In the genomic region with DNA sequence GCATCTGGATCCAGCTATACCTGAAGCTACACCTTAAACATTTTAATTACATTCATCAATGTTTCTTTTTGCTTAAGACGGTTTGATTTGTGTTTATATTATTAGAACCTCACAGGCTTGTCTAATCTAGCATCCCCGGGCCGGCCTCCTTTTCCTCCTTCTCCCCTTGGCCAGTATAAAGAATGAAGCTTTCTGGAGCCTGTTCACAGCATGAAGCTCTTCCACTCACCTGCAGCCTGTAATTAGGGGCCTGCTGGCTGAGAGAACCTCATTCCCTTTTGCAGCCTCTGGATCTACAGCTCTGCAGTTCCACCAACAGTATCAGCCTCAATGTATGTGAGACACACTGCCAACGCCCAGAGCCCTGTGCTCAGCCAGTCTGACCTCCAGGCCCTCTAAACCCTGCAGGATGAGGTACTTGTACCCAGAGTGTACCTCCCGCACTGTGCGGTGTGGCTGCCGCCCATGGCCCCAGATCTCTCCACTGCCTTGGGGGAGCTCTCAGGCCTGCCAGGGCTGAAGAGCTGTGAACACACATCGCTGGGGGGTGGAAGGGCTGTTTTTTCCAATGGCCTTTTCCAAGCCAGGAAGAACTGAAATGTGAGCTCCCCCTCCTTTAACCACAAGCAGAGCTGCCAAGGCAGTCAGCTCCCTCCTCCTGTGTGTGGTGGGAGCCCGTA, we compare ENCODE assay signal across 11 cellular contexts.
A peak's percentile ranks its signal among the peaks of the same experiment; 100 is the strongest.
DNase-seq lines count a peak whose midpoint lies in the region; ATAC-seq and TF ChIP-seq lines count a peak whose summit lies in the region.
"Had no signal": no experiment of that assay in that cellular context is flagged by ENCODE, and none has a peak within 500 bp of the region (broad histone marks: within the 10 kb centered on the region; RNA-seq: fewer than 3 reads in every experiment).

No MANE protein-coding gene starts in this region.

- H3K27ac ChIP-seq in SK-N-SH (ENCODE audit: low read depth in 2 of 2, low read length in 1 of 2): peak overlapping the region; percentile 44 to 94; a peak in 3 of 4 replicates
- H3K27ac ChIP-seq in hepatocyte: peak overlapping the region; percentile 81
- peak overlapping the region; percentile 61 for H3K27ac ChIP-seq in vagina
- H3K27ac ChIP-seq: tibial artery had no signal

- H3K9ac ChIP-seq in SK-N-SH: no peak overlapping the region

- H3K36me3 Mint-ChIP-seq in Calu3 (ENCODE audit: insufficient read depth, unreplicated experiment): peaks cover 9% of the 10 kb centered on the region

- H3K4me1 ChIP-seq in SK-N-SH (ENCODE audit: control insufficient read depth in 1 of 2, insufficient read depth in 2 of 2, low read depth in 1 of 2, low read length in 1 of 2): peaks cover 8 to 80% of the 10 kb centered on the region in 2 experiments; a peak in 3 of 4 replicates
- H3K4me1 ChIP-seq in hepatocyte (ENCODE audit: insufficient read depth): peaks cover 27% of the 10 kb centered on the region
- H3K4me1 ChIP-seq in vagina: peaks cover 40% of the 10 kb centered on the region
- H3K4me1 ChIP-seq: tibial artery had no signal

- H3K9me3 Mint-ChIP-seq in Calu3 (ENCODE audit: low read depth, unreplicated experiment): no peaks in the 10 kb centered on the region
- H3K9me3 Mint-ChIP-seq: T-helper 1 cell treated with Interleukin-12 subunit alpha and Interleukin-12 subunit beta and Interleukin-4 antibody, amounts not matched to agents 30 μg/mL and 1 μg/mL, for 36 hours had no signal

- H3K4me3 ChIP-seq in SK-N-SH (ENCODE audit: low read depth in 2 of 2, low read length in 1 of 2): no peak overlapping the region
- H3K4me3 ChIP-seq in hepatocyte: no peak overlapping the region
- H3K4me3 ChIP-seq in vagina: no peak overlapping the region
- H3K4me3 ChIP-seq: tibial artery had no signal

- no peak for TF ChIP-seq RAD21 in SK-N-SH (IDR thresholded peaks at IDR 0.05; ENCODE audit: low read length)

- H3K9me2 ChIP-seq in SK-N-SH: no peaks in the 10 kb centered on the region
- no peaks in the 10 kb centered on the region for H3K9me2 ChIP-seq in hepatocyte (replicated peaks; ENCODE audit: insufficient read depth)

- H4K20me1 ChIP-seq in SK-N-SH (ENCODE audit: insufficient read depth): no peaks in the 10 kb centered on the region
- no peaks in the 10 kb centered on the region for H4K20me1 ChIP-seq in hepatocyte (ENCODE audit: insufficient read depth, poor library complexity, severe bottlenecking)

- TF ChIP-seq POLR2A in vagina (IDR thresholded peaks at IDR 0.05): no peak

- H2AFZ ChIP-seq in SK-N-SH (ENCODE audit: low read depth) (no peak overlapping the region), hepatocyte (no peak overlapping the region)

- no TSS peak for BruUV-seq in Calu3 (replicated peaks; lab: Mats Ljungman, UMichigan)

- H3K79me2 ChIP-seq in SK-N-SH (ENCODE audit: insufficient read depth) (no peaks in the 10 kb centered on the region), hepatocyte (no peaks in the 10 kb centered on the region)

- WGBS in SK-N-SH (ENCODE audit: low lambda C conversion rate): 78% methylated on average over 7 of the region's 9 CpGs
- 60% methylated on average over 9 of the region's 9 CpGs for WGBS in hepatocyte (ENCODE audit: low lambda C conversion rate, missing lambda C conversion rate)

- peak in 1 of 2 experiments; percentile 68; a peak in 1 of 4 replicates for TF ChIP-seq EP300 in SK-N-SH (IDR thresholded peaks at IDR 0.05; ENCODE audit: borderline replicate concordance in 1 of 2, low read depth in 1 of 2, low read length in 1 of 2)

- no peak for ATAC-seq in Right ventricle myocardium inferior
- no peak for ATAC-seq in left cardiac atrium
- ATAC-seq in GM21526 (IDR thresholded peaks at IDR 0.05; ENCODE audit: low FRiP score, unreplicated experiment): no peak

- POLR2A ChIA-PET in SK-N-SH (lab: Yijun Ruan, JAX): no interaction called here

- intact Hi-C loops in Right ventricle myocardium inferior (cut with DNase I): no loop called here
- intact Hi-C loops in left cardiac atrium (cut with DNase I): no loop called here
- intact Hi-C loops in vagina (cut with DNase I): no loop called here
- intact Hi-C loops in Calu3 (cut with micrococcal nuclease; ENCODE audit: unreplicated experiment): no loop called here

- peak overlapping the region; percentile 65; the same call in 1 of the 2 replicates for H3K4me2 ChIP-seq in SK-N-SH
- no peak overlapping the region for H3K4me2 ChIP-seq in hepatocyte

- H3F3A ChIP-seq in SK-N-SH (replicated peaks; ENCODE audit: insufficient read depth): no peaks in the 10 kb centered on the region

- no peak for TF ChIP-seq CTCF in SK-N-SH (IDR thresholded peaks at IDR 0.05)
- TF ChIP-seq CTCF in hepatocyte (IDR thresholded peaks at IDR 0.05; ENCODE audit: poor library complexity): no peak
- no peak for TF ChIP-seq CTCF in vagina (IDR thresholded peaks at IDR 0.05)
- TF ChIP-seq CTCF in Calu3 (IDR thresholded peaks at IDR 0.05; ENCODE audit: unreplicated experiment): no peak

- no peaks in the 10 kb centered on the region for H3K36me3 ChIP-seq in SK-N-SH (replicated peaks in 1 of 2; ENCODE audit: control insufficient read depth in 1 of 2, insufficient read depth in 2 of 2, low read length in 1 of 2)
- H3K36me3 ChIP-seq in hepatocyte (replicated peaks; ENCODE audit: insufficient read depth, low read depth): no peaks in the 10 kb centered on the region
- H3K36me3 ChIP-seq in vagina: no peaks in the 10 kb centered on the region
- H3K36me3 ChIP-seq: tibial artery had no signal

- no peak overlapping the region for H3K27ac Mint-ChIP-seq in Calu3 (ENCODE audit: unreplicated experiment)
- H3K27ac Mint-ChIP-seq: T-helper 1 cell treated with Interleukin-12 subunit alpha and Interleukin-12 subunit beta and Interleukin-4 antibody, amounts not matched to agents 30 μg/mL and 1 μg/mL, for 36 hours had no signal

- CTCF ChIA-PET in SK-N-SH (lab: Yijun Ruan, JAX): interaction anchor here (0.7 to 3.9 kb wide), 9 partner anchors 11 to 245 kb away, joined by 3 to 22 read pairs (median 5); partner anchors contain the start of gene LRRK1
- CTCF ChIA-PET in Calu3 (lab: Charles Lee): interaction anchor here (0.6 kb wide), 1 partner anchor 23 kb away, joined by 9 read pairs; no protein-coding TSS in a partner anchor

- H3K9me3 ChIP-seq in SK-N-SH (no peaks in the 10 kb centered on the region), hepatocyte (ENCODE audit: low read depth) (no peaks in the 10 kb centered on the region), vagina (no peaks in the 10 kb centered on the region)
- H3K9me3 ChIP-seq: tibial artery had no signal

- H3K27me3 Mint-ChIP-seq in Calu3 (ENCODE audit: unreplicated experiment): no peaks in the 10 kb centered on the region

- H3K27me3 ChIP-seq in SK-N-SH (ENCODE audit: insufficient read depth) (no peaks in the 10 kb centered on the region), hepatocyte (no peaks in the 10 kb centered on the region), vagina (no peaks in the 10 kb centered on the region)

- H3K4me1 Mint-ChIP-seq in Calu3 (ENCODE audit: low read depth, unreplicated experiment): peaks cover 21% of the 10 kb centered on the region

- peak; percentile 45 for DNase-seq in Right ventricle myocardium inferior (ENCODE audit: missing footprints)
- DNase-seq in left cardiac atrium: no peak
- DNase-seq in SK-N-SH: peak; percentile 45
- peak; percentile 52 for DNase-seq in hepatocyte (ENCODE audit: low spot score)
- DNase-seq in vagina (ENCODE audit: extremely low spot score in 2 of 2): peak in 1 of 2 donors; percentile 86
- no peak for DNase-seq in NCI-H345 (lab: John Stamatoyannopoulos, UW)
- no peak for DNase-seq in Calu3
- DNase-seq: NCI-H748 treated with DMSO at 0.1 percent for 48 hours had no signal

- no peak overlapping the region for H3K4me3 Mint-ChIP-seq in Calu3 (ENCODE audit: low read depth, unreplicated experiment)
- H3K4me3 Mint-ChIP-seq: T-helper 1 cell treated with Interleukin-12 subunit alpha and Interleukin-12 subunit beta and Interleukin-4 antibody, amounts not matched to agents 30 μg/mL and 1 μg/mL, for 36 hours had no signal

TF ChIP-seq in SK-N-SH, 30 proteins besides CTCF, POLR2A, EP300 and RAD21 (continues in another document):
- TF ChIP-seq RFX5 (IDR thresholded peaks at IDR 0.05; ENCODE audit: low read length): no peak
- no peak for TF ChIP-seq MEF2A (IDR thresholded peaks at IDR 0.05; ENCODE audit: borderline replicate concordance, low read depth)
- TF ChIP-seq, protein P1, sequence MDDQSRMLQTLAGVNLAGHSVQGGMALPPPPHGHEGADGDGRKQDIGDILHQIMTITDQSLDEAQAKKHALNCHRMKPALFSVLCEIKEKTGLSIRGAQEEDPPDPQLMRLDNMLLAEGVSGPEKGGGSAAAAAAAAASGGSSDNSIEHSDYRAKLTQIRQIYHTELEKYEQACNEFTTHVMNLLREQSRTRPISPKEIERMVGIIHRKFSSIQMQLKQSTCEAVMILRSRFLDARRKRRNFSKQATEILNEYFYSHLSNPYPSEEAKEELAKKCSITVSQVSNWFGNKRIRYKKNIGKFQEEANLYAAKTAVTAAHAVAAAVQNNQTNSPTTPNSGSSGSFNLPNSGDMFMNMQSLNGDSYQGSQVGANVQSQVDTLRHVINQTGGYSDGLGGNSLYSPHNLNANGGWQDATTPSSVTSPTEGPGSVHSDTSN (IDR thresholded peaks at IDR 0.05): peak; percentile 63
- peak; percentile 92 for TF ChIP-seq NFIC (IDR thresholded peaks at IDR 0.05; ENCODE audit: borderline replicate concordance)
- no peak for TF ChIP-seq IRF3 (IDR thresholded peaks at IDR 0.05; ENCODE audit: low read depth, low read length)
- TF ChIP-seq YY1 (IDR thresholded peaks at IDR 0.05; ENCODE audit: low read depth): no peak
- no peak for TF ChIP-seq NRF1 (IDR thresholded peaks at IDR 0.05; ENCODE audit: low read depth, low read length)
- no peak; the same call in 1 of the 2 replicates for TF ChIP-seq JUND (IDR thresholded peaks at IDR 0.05)
- TF ChIP-seq SMC3 (IDR thresholded peaks at IDR 0.05; ENCODE audit: low read depth, low read length): no peak
- no peak for TF ChIP-seq EZH2phosphoT487 (IDR thresholded peaks at IDR 0.05; ENCODE audit: borderline replicate concordance, low read depth)
- TF ChIP-seq GABPA (IDR thresholded peaks at IDR 0.05; ENCODE audit: low read depth): no peak
- TF ChIP-seq FOXJ3 (CRISPR knock-in tag; IDR thresholded peaks at IDR 0.05): no peak
- TF ChIP-seq SIN3A (IDR thresholded peaks at IDR 0.05; ENCODE audit: borderline replicate concordance, low read depth, low read length): no peak

Comparison
In these comparisons a context has a peak if more than half of its experiments do, and no peak if none do; other contexts are left out.
1. DNase-seq: peak in Right ventricle myocardium inferior (single experiment), SK-N-SH (single experiment) and hepatocyte (single experiment); none in left cardiac atrium (single experiment), NCI-H345 (single experiment) and Calu3 (single experiment).
2. Peak in every context shown above with its lines, with median percentiles within 50 percentile points of each other: H3K27ac ChIP-seq.